8 cellular contexts compared by ENCODE assay signal in genomic region chr6:109094351-109095035, GRCh38. TPM values are rescaled to one million over a fixed set of nuclear protein-coding genes. Genes with fewer than 3 reads are reported as not detected.
A peak's percentile ranks its signal among the peaks of the same experiment; 100 is the strongest.
DNase-seq lines count a peak whose midpoint lies in the region; ATAC-seq, FAIRE-seq and TF ChIP-seq lines count a peak whose summit lies in the region.

SESN1 (minus strand) TSS chr6:109094846; CDS start chr6:109094073, 773 bp downstream.

- dilution Hi-C loops in endothelial cell of umbilical vein (cut with MboI; ENCODE audit: extremely low pct_ligation_motif_present, low sequenced_read_pairs) = no loop called here

- H4K20me1 ChIP-seq in OCI-LY3 (ENCODE audit: insufficient read depth, low read length) = no peaks in the 10 kb centered on the region
- H4K20me1 ChIP-seq in endothelial cell of umbilical vein (replicated peaks; ENCODE audit: control insufficient read depth, extremely low read depth, insufficient read depth, low read length) = no peaks in the 10 kb centered on the region

- H3K4me2 ChIP-seq in OCI-LY3 (ENCODE audit: low read length) (peak within 1 kb of the TSS; percentile 89), endothelial cell of umbilical vein (ENCODE audit: insufficient read depth, low read length) (peak within 1 kb of the TSS; percentile 100)

- DNase-seq in D721Med (ENCODE audit: insufficient read length, low spot score) = peak; percentile 52
- peak; percentile 90 for DNase-seq in activated CD8-positive, alpha-beta memory T cell treated with anti-CD3 and anti-CD28 coated beads, Interleukin-2, amount 50 U/mL, for 48 hours
- peak; percentile 88 for DNase-seq in endothelial cell of umbilical vein (ENCODE audit: low read depth, low spot score)
- DNase-seq in middle frontal gyrus (ENCODE audit: extremely low spot score, low spot score) = peak; percentile 43
- DNase-seq in stimulated activated CD8-positive, alpha-beta memory T cell treated with anti-CD3 and anti-CD28 coated beads, Interleukin-2, amount 100 ng/mL, for 1 hour (ENCODE audit: low read depth in 2 of 2) = peak; percentile 63 to 74

- peak; percentile 48 for TF ChIP-seq POLR2A in endothelial cell of umbilical vein (IDR thresholded peaks at IDR 0.05; ENCODE audit: low read depth, low read length)

- no TSS peak for BruUV-seq in endothelial cell of umbilical vein (replicated peaks; lab: Mats Ljungman, UMichigan)

- H3K4me1 ChIP-seq in HUES48 (ENCODE audit: control insufficient read depth, insufficient read depth, low read length) (peaks cover 15% of the 10 kb centered on the region), OCI-LY3 (ENCODE audit: low read length) (peaks cover 15% of the 10 kb centered on the region), endothelial cell of umbilical vein (ENCODE audit: control insufficient read depth, extremely low read depth, insufficient read depth, low read length) (peaks cover 27% of the 10 kb centered on the region)

- H3K27ac ChIP-seq in HUES48 (ENCODE audit: low read depth, low read length) (peak within 1 kb of the TSS; percentile 94), OCI-LY3 (ENCODE audit: low read length) (peak within 1 kb of the TSS; percentile 91), endothelial cell of umbilical vein (ENCODE audit: insufficient read depth, low read depth, low read length) (peak within 1 kb of the TSS; percentile 92)

- H3K36me3 ChIP-seq in HUES48 (ENCODE audit: control insufficient read depth, insufficient read depth, low read length) (no peaks in the 10 kb centered on the region), OCI-LY3 (replicated peaks; ENCODE audit: low read depth, low read length) (no peaks in the 10 kb centered on the region), endothelial cell of umbilical vein (ENCODE audit: control insufficient read depth in 2 of 2, extremely low read depth in 1 of 2, insufficient read depth in 2 of 2, low read length in 2 of 2) (no peaks in the 10 kb centered on the region)

- peak; percentile 61 for ATAC-seq in GM21423 (IDR thresholded peaks at IDR 0.05; ENCODE audit: unreplicated experiment)

- CTCF ChIA-PET in endothelial cell of umbilical vein (lab: Charles Lee) = interaction anchor here (0.7 to 3.1 kb wide), 11 partner anchors 15 to 536 kb away, joined by 3 to 12 read pairs (median 4); no protein-coding TSS in a partner anchor

- FAIRE-seq in D721Med (lab: Jason Lieb, UNC) = no peak
- FAIRE-seq in endothelial cell of umbilical vein (lab: Jason Lieb, UNC) = no peak

- no peaks in the 10 kb centered on the region for H3K79me2 ChIP-seq in OCI-LY3 (ENCODE audit: low read length)
- peaks cover 47% of the 10 kb centered on the region for H3K79me2 ChIP-seq in endothelial cell of umbilical vein (ENCODE audit: control insufficient read depth, insufficient read depth, low read length)

- POLR2A ChIA-PET in endothelial cell of umbilical vein (lab: Charles Lee) = interaction anchor here (0.5 to 1.5 kb wide), 10 partner anchors 46 to 1987 kb away, joined by 3 to 6 read pairs (median 4); no protein-coding TSS in a partner anchor

- H3K27me3 ChIP-seq in HUES48 (ENCODE audit: control insufficient read depth, insufficient read depth, low read length) = no peaks in the 10 kb centered on the region
- H3K27me3 ChIP-seq in OCI-LY3 (ENCODE audit: low read depth, low read length) = no peaks in the 10 kb centered on the region
- H3K27me3 ChIP-seq in endothelial cell of umbilical vein (ENCODE audit: control insufficient read depth in 2 of 2, insufficient read depth in 2 of 2, low read length in 2 of 2) = no peaks in the 10 kb centered on the region

- TF ChIP-seq CTCF in D721Med (IDR thresholded peaks at IDR 0.05; ENCODE audit: insufficient read depth, missing control alignments) = no peak
- TF ChIP-seq CTCF in OCI-LY3 (IDR thresholded peaks at IDR 0.05; ENCODE audit: low read depth, low read length) = no peak
- TF ChIP-seq CTCF in endothelial cell of umbilical vein (IDR thresholded peaks at IDR 0.05; ENCODE audit: extremely low read depth in 1 of 2, insufficient read depth in 1 of 2, low read depth in 1 of 2, low read length in 2 of 2) = no peak

- H3K9ac ChIP-seq in HUES48 (ENCODE audit: low read depth, low read length) = peak within 1 kb of the TSS; percentile 83
- peak within 1 kb of the TSS; percentile 97 for H3K9ac ChIP-seq in OCI-LY3 (ENCODE audit: low read length)
- peak within 1 kb of the TSS; percentile 94 for H3K9ac ChIP-seq in endothelial cell of umbilical vein (replicated peaks; ENCODE audit: extremely low read depth, insufficient read depth, low read length)

- intact Hi-C loops in endothelial cell of umbilical vein (cut with micrococcal nuclease) = loop anchor here (1.0 to 10.0 kb wide), 8 partner anchors 35 to 1860 kb away; partner anchors contain the start of genes CD164, GTF3C6, PPIL6 and SEC63

- no peaks in the 10 kb centered on the region for H3K9me3 ChIP-seq in HUES48 (ENCODE audit: control insufficient read depth, insufficient read depth, low read length)
- H3K9me3 ChIP-seq in OCI-LY3 (ENCODE audit: insufficient read depth, low read length) = no peaks in the 10 kb centered on the region
- H3K9me3 ChIP-seq in endothelial cell of umbilical vein (replicated peaks; ENCODE audit: control insufficient read depth, insufficient read depth, low read length) = no peaks in the 10 kb centered on the region

- no peaks in the 10 kb centered on the region for H3K9me1 ChIP-seq in endothelial cell of umbilical vein (replicated peaks; ENCODE audit: control insufficient read depth, extremely low read depth, insufficient read depth, low read length)

- H3K4me3 ChIP-seq in HUES48 (ENCODE audit: low read depth, low read length) = peak within 1 kb of the TSS; percentile 82
- peak within 1 kb of the TSS; percentile 96 for H3K4me3 ChIP-seq in OCI-LY3 (ENCODE audit: low read length)
- H3K4me3 ChIP-seq in endothelial cell of umbilical vein (replicated peaks in 1 of 3; ENCODE audit: insufficient read depth in 1 of 3, low read depth in 1 of 3, low read length in 3 of 3) = peak within 1 kb of the TSS; percentile 68 to 100 (median 100)

- H2AFZ ChIP-seq in OCI-LY3 (ENCODE audit: low read depth, low read length) (peak within 1 kb of the TSS; percentile 92), endothelial cell of umbilical vein (ENCODE audit: low read depth, low read length) (peak within 1 kb of the TSS; percentile 98)

TF ChIP-seq in endothelial cell of umbilical vein, 7 proteins besides CTCF, POLR2A, EP300 and RAD21:
- TF ChIP-seq POLR2AphosphoS5 (IDR thresholded peaks at IDR 0.05; ENCODE audit: insufficient read depth, low read depth, low read length) = peak; percentile 47
- no peak for TF ChIP-seq JUN (IDR thresholded peaks at IDR 0.05; ENCODE audit: borderline replicate concordance, insufficient read depth, insufficient read length, low read depth)
- TF ChIP-seq MAX (IDR thresholded peaks at IDR 0.05; ENCODE audit: insufficient read depth, insufficient read length) = peak; percentile 2
- TF ChIP-seq FOS (IDR thresholded peaks at IDR 0.05; ENCODE audit: borderline replicate concordance, insufficient read depth, low read length) = no peak

RNA-seq across cellular contexts. Expression of gene SESN1, which starts in this region (rescaled TPM):
- 15.6 and 17.3 TPM in 2 replicates for total RNA-seq in endothelial cell of umbilical vein
- 6.4 and 7.1 TPM in 2 replicates for polyA plus RNA-seq in endothelial cell of umbilical vein
- 5.9 and 7.1 TPM in 2 replicates for polyA plus RNA-seq in endothelial cell of umbilical vein (2011; cell fraction: cytosol; rRNA removed)
- polyA plus RNA-seq in endothelial cell of umbilical vein (2011; cell fraction: nucleus; rRNA removed) = 23.8 and 27.5 TPM in 2 replicates
- polyA plus RNA-seq in endothelial cell of umbilical vein (2012) = 16.4 and 20.7 TPM in 2 replicates
- 15.4 and 18.4 TPM in 2 replicates for polyA minus RNA-seq in endothelial cell of umbilical vein
- 3.9 TPM for polyA minus RNA-seq in endothelial cell of umbilical vein (2011; cell fraction: cytosol; rRNA and poly(A)+ RNA removed)
- polyA minus RNA-seq in endothelial cell of umbilical vein (2011; cell fraction: nucleus; rRNA and poly(A)+ RNA removed) = 34.8 and 45.5 TPM in 2 replicates

Comparison
In these comparisons a context has a peak if more than half of its experiments do, and no peak if none do; other contexts are left out.
1. Peak in every context shown above with its lines: DNase-seq, ATAC-seq, H3K4me3 ChIP-seq and H3K27ac ChIP-seq.